Comparison of ENCODE assay signal across 12 cellular contexts in genomic region chr17:42521036-42521435, GRCh38. TPM values are rescaled to one million over a fixed set of nuclear protein-coding genes. Genes with fewer than 3 reads are reported as not detected.
DNase-seq lines count a peak whose midpoint lies in the region; ATAC-seq, FAIRE-seq and TF ChIP-seq lines count a peak whose summit lies in the region.
"Had no signal": no experiment of that assay in that cellular context is flagged by ENCODE, and none has a peak within 500 bp of the region (broad histone marks: within the 10 kb centered on the region; RNA-seq: fewer than 3 reads in every experiment).

No MANE protein-coding gene starts in this region.

- H3K27me3 Mint-ChIP-seq in activated CD4-positive, alpha-beta memory T cell treated with anti-CD3 and anti-CD28 coated beads for 36 hours: peaks cover 9% of the 10 kb centered on the region
- H3K27me3 Mint-ChIP-seq in T-helper 17 cell: no peaks in the 10 kb centered on the region

- WGBS in A549 (ENCODE audit: missing lambda C conversion rate): 79% methylated on average over 8 of the region's 8 CpGs
- 14 to 60% methylated on average over 1 to 7 of the region's 8 CpGs for WGBS in gastroesophageal sphincter (ENCODE audit: low coverage in 1 of 2), 2 donors
- WGBS in prostate gland: 68% methylated on average over 8 of the region's 8 CpGs

- no peak overlapping the region for H3K4me3 ChIP-seq in A549
- H3K4me3 ChIP-seq in gastroesophageal sphincter: no peak overlapping the region
- H3K4me3 ChIP-seq in prostate gland: no peak overlapping the region
- H3K4me3 ChIP-seq: BLaER1 treated with 17β-estradiol and CSF1 and Interleukin-3, amounts not matched to agents 10 nM and 100 nM; mucosa of descending colon had no signal

- intact Hi-C loops in prostate gland (cut with DNase I): loop anchor here (2.0 kb wide), 1 partner anchor 62 kb away; the partner anchor contains the start of gene ATP6V0A1
- intact Hi-C loops in activated CD4-positive, alpha-beta memory T cell treated with anti-CD3 and anti-CD28 coated beads for 36 hours (cut with micrococcal nuclease): loop anchor here (5.0 kb wide), 1 partner anchor 199 kb away; no protein-coding TSS in a partner anchor

- no peaks in the 10 kb centered on the region for H3K9me3 Mint-ChIP-seq in activated CD4-positive, alpha-beta memory T cell treated with anti-CD3 and anti-CD28 coated beads for 36 hours

- TF ChIP-seq RAD21 in A549 (conservative IDR thresholded peaks at IDR 0.05 in 1 of 2, IDR thresholded peaks at IDR 0.05 in 1 of 2): no peak

- POLR2A ChIA-PET in A549 (lab: Yijun Ruan, JAX): interaction anchor here (0.9 to 4.5 kb wide), 4 partner anchors 9 to 98 kb away, joined by 3 to 66 read pairs (median 8); partner anchors contain the start of genes CAVIN1, RETREG3 and TUBG1
- POLR2A ChIA-PET in activated CD4-positive, alpha-beta memory T cell treated with anti-CD3 and anti-CD28 coated beads for 36 hours (lab: Charles Lee): no interaction called here

- H3K27me3 ChIP-seq in gastroesophageal sphincter: no peaks in the 10 kb centered on the region
- no peaks in the 10 kb centered on the region for H3K27me3 ChIP-seq in prostate gland (replicated peaks; ENCODE audit: insufficient read depth)
- H3K27me3 ChIP-seq: BLaER1 treated with 17β-estradiol and CSF1 and Interleukin-3, amounts not matched to agents 10 nM and 100 nM had no signal

- no peak overlapping the region for H3K4me3 Mint-ChIP-seq in activated CD4-positive, alpha-beta memory T cell treated with anti-CD3 and anti-CD28 coated beads for 36 hours
- no peak overlapping the region for H3K4me3 Mint-ChIP-seq in T-helper 17 cell

- peak overlapping the region; percentile 95 to 98 for H3K27ac ChIP-seq in A549
- H3K27ac ChIP-seq in gastroesophageal sphincter: peak overlapping the region; percentile 90 to 98 (median 96)
- H3K27ac ChIP-seq in prostate gland: peak overlapping the region; percentile 87 to 93

- H3K4me2 ChIP-seq in A549: peak overlapping the region; percentile 83

- TF ChIP-seq POLR2A in A549 (IDR thresholded peaks at IDR 0.05; ENCODE audit: low read length) (no peak), gastroesophageal sphincter (IDR thresholded peaks at IDR 0.05) (no peak), prostate gland (IDR thresholded peaks at IDR 0.05) (no peak)

- DNase-seq in A549 (ENCODE audit: low read depth in 1 of 2, low spot score in 1 of 2): no peak
- DNase-seq in RCC 7860 (ENCODE audit: low spot score): peak; percentile 64
- DNase-seq in prostate gland (ENCODE audit: low spot score): no peak
- DNase-seq in ureter (ENCODE audit: low spot score): no peak
- no peak for DNase-seq in activated CD4-positive, alpha-beta memory T cell treated with anti-CD3 and anti-CD28 coated beads for 36 hours
- no peak for DNase-seq in T-helper 17 cell
- DNase-seq in D341Med (ENCODE audit: low spot score): no peak
- DNase-seq: NCI-H187 treated with DMSO at 0.1 percent for 48 hours, T-helper 1 cell had no signal

- TF ChIP-seq CTCF in A549 (IDR thresholded peaks at IDR 0.05): no peak
- TF ChIP-seq CTCF in gastroesophageal sphincter (IDR thresholded peaks at IDR 0.05): no peak
- TF ChIP-seq CTCF in prostate gland (IDR thresholded peaks at IDR 0.05): no peak

- peaks cover 0 to 10% of the 10 kb centered on the region in 2 donors for H3K36me3 ChIP-seq in gastroesophageal sphincter
- no peaks in the 10 kb centered on the region for H3K36me3 ChIP-seq in prostate gland

- H3K4me1 ChIP-seq in A549 (peaks cover 63% of the 10 kb centered on the region), gastroesophageal sphincter (peaks cover 48 to 99% (median 72%) of the 10 kb centered on the region in 3 donors), prostate gland (replicated peaks) (peaks cover 8% of the 10 kb centered on the region)

- TF ChIP-seq EP300 in A549 (IDR thresholded peaks at IDR 0.05) (no peak), gastroesophageal sphincter (IDR thresholded peaks at IDR 0.05) (no peak)

- H3K9me3 ChIP-seq in A549 (no peaks in the 10 kb centered on the region), gastroesophageal sphincter (no peaks in the 10 kb centered on the region), prostate gland (no peaks in the 10 kb centered on the region), T-helper 17 cell (ENCODE audit: control insufficient read depth, low read length, poor library complexity, severe bottlenecking) (no peaks in the 10 kb centered on the region)
- H3K9me3 ChIP-seq: BLaER1 treated with 17β-estradiol and CSF1 and Interleukin-3, amounts not matched to agents 10 nM and 100 nM; mucosa of descending colon had no signal

- ATAC-seq in A549: no peak
- no peak for ATAC-seq in gastroesophageal sphincter
- no peak for ATAC-seq in T-helper 17 cell
- ATAC-seq: mucosa of descending colon had no signal

- no peak overlapping the region for H3K27ac Mint-ChIP-seq in activated CD4-positive, alpha-beta memory T cell treated with anti-CD3 and anti-CD28 coated beads for 36 hours
- no peak overlapping the region for H3K27ac Mint-ChIP-seq in T-helper 17 cell

- peaks cover 10% of the 10 kb centered on the region for H3K36me3 Mint-ChIP-seq in activated CD4-positive, alpha-beta memory T cell treated with anti-CD3 and anti-CD28 coated beads for 36 hours
- H3K36me3 Mint-ChIP-seq in T-helper 17 cell (ENCODE audit: low read depth): peaks cover 3% of the 10 kb centered on the region

- H3K4me1 Mint-ChIP-seq in activated CD4-positive, alpha-beta memory T cell treated with anti-CD3 and anti-CD28 coated beads for 36 hours (ENCODE audit: low read depth): peaks cover 15% of the 10 kb centered on the region
- H3K4me1 Mint-ChIP-seq in T-helper 17 cell: peaks cover 6% of the 10 kb centered on the region

- CTCF ChIA-PET in A549 (lab: Yijun Ruan, JAX): interaction anchor here (0.6 to 17.8 kb wide), 18 partner anchors 6 to 497 kb away, joined by 3 to 364 read pairs (median 10); partner anchors contain the start of genes CAVIN1, NAGLU and STAT3
- CTCF ChIA-PET in activated CD4-positive, alpha-beta memory T cell treated with anti-CD3 and anti-CD28 coated beads for 36 hours (lab: Charles Lee): interaction anchor here (0.7 to 2.9 kb wide), 7 partner anchors 10 to 209 kb away, joined by 3 to 11 read pairs (median 4); no protein-coding TSS in a partner anchor

- no peak for FAIRE-seq in A549 (lab: Jason Lieb, UNC)
- FAIRE-seq in RCC 7860 (lab: Jason Lieb, UNC): no peak

RNA-seq across cellular contexts. Expression of gene NAGLU, which starts 15.0 kb away (rescaled TPM):
- polyA plus RNA-seq in A549 (2011; rRNA removed) (17.8 and 18.0 TPM in 2 replicates), A549 (2017; fragmentation: RNase III; extraction: RNeasy Plus Mini Kit Qiagen cat#74134 plus additional on column Dnase treatment) (28.2 to 34.5 TPM (median 34.0 TPM) in 3 replicates)
- polyA plus RNA-seq in A549 (2012; cell fraction: cytosol; rRNA removed): 33.3 and 49.9 TPM in 2 replicates
- 125 and 164 TPM in 2 replicates for polyA plus RNA-seq in A549 (2012; cell fraction: nucleus; rRNA removed)
- polyA minus RNA-seq in A549 (2011; rRNA and poly(A)+ RNA removed): 22.4 and 34.9 TPM in 2 replicates
- total RNA-seq in gastroesophageal sphincter (10 to 100 TPM; 31.9 to 46.9 (median 35.7) TPM), prostate gland (100 to 1,000 TPM in 1 of 2 donors, 10 to 100 TPM in 1; 81.5 to 123 TPM), ureter (33.1 TPM), T-helper 17 cell (10 to 100 TPM; 12.5 to 13.2 TPM)
- 10 to 100 TPM; 12.2 to 13.9 TPM for total RNA-seq in activated CD4-positive, alpha-beta memory T cell treated with anti-CD3 and anti-CD28 coated beads for 36 hours

RNA-seq across cellular contexts. Expression of gene HSD17B1, which starts 31.7 kb away (rescaled TPM):
- polyA plus RNA-seq in A549 (2011; rRNA removed) (0.40 and 0.49 TPM in 2 replicates), A549 (2017; fragmentation: RNase III; extraction: RNeasy Plus Mini Kit Qiagen cat#74134 plus additional on column Dnase treatment) (1.2 to 1.9 TPM (median 1.5 TPM) in 3 replicates)
- 1.3 and 1.4 TPM in 2 replicates for polyA plus RNA-seq in A549 (2012; cell fraction: cytosol; rRNA removed)
- polyA plus RNA-seq in A549 (2012; cell fraction: nucleus; rRNA removed): 3.4 and 4.8 TPM in 2 replicates
- 0.24 and 0.29 TPM in 2 replicates for polyA minus RNA-seq in A549 (2011; rRNA and poly(A)+ RNA removed)
- total RNA-seq in gastroesophageal sphincter (1 to 10 TPM in 1 of 4 donors, under 1 TPM in 3; 0.39 to 1.4 (median 0.69) TPM), prostate gland (10 to 100 TPM in 1 of 2 donors, 1 to 10 TPM in 1; 4.1 to 16.2 TPM), ureter (3.6 TPM), T-helper 17 cell (1 to 10 TPM in 1 of 2 donors, under 1 TPM in 1; 0.90 to 1.2 TPM)
- under 1 TPM; 0.44 to 0.52 TPM for total RNA-seq in activated CD4-positive, alpha-beta memory T cell treated with anti-CD3 and anti-CD28 coated beads for 36 hours

RNA-seq across cellular contexts. Expression of gene COASY, which starts 40.9 kb away (rescaled TPM):
- polyA plus RNA-seq in A549 (2011; rRNA removed): 65.4 and 77.5 TPM in 2 replicates
- 116 and 139 TPM in 2 replicates for polyA plus RNA-seq in A549 (2012; cell fraction: cytosol; rRNA removed)
- polyA plus RNA-seq in A549 (2012; cell fraction: nucleus; rRNA removed): 273 and 349 TPM in 2 replicates
- 103 to 113 TPM (median 112 TPM) in 3 replicates for polyA plus RNA-seq in A549 (2017; fragmentation: RNase III; extraction: RNeasy Plus Mini Kit Qiagen cat#74134 plus additional on column Dnase treatment)
- 86.3 and 94.3 TPM in 2 replicates for polyA minus RNA-seq in A549 (2011; rRNA and poly(A)+ RNA removed)
- 10 to 100 TPM; 16.8 to 25.8 (median 19.9) TPM for total RNA-seq in gastroesophageal sphincter
- 10 to 100 TPM; 52.6 to 80.5 TPM for total RNA-seq in prostate gland
- total RNA-seq in ureter: 77.0 TPM
- total RNA-seq in activated CD4-positive, alpha-beta memory T cell treated with anti-CD3 and anti-CD28 coated beads for 36 hours: 100 to 1,000 TPM in 1 of 2 experiments, 10 to 100 TPM in 1; 92.8 to 103 TPM
- 10 to 100 TPM; 39.1 to 49.4 TPM for total RNA-seq in T-helper 17 cell

RNA-seq across cellular contexts. Expression of gene MLX, which starts 45.9 kb away (rescaled TPM):
- polyA plus RNA-seq in A549 (2011; rRNA removed) (48.0 and 48.6 TPM in 2 replicates), A549 (2017; fragmentation: RNase III; extraction: RNeasy Plus Mini Kit Qiagen cat#74134 plus additional on column Dnase treatment) (46.3 to 48.1 TPM (median 47.0 TPM) in 3 replicates)
- 34.8 and 40.4 TPM in 2 replicates for polyA plus RNA-seq in A549 (2012; cell fraction: cytosol; rRNA removed)
- polyA plus RNA-seq in A549 (2012; cell fraction: nucleus; rRNA removed): 39.8 and 41.7 TPM in 2 replicates
- polyA minus RNA-seq in A549 (2011; rRNA and poly(A)+ RNA removed): 49.3 and 59.8 TPM in 2 replicates
- total RNA-seq in gastroesophageal sphincter (10 to 100 TPM; 24.4 to 33.9 (median 26.0) TPM), prostate gland (10 to 100 TPM; 28.1 to 52.3 TPM), ureter (53.8 TPM), T-helper 17 cell (10 to 100 TPM; 33.1 to 36.1 TPM)
- 10 to 100 TPM; 38.4 to 39.7 TPM for total RNA-seq in activated CD4-positive, alpha-beta memory T cell treated with anti-CD3 and anti-CD28 coated beads for 36 hours

RNA-seq across cellular contexts. Expression of gene PSMC3IP, which starts 56.5 kb away (rescaled TPM):
- polyA plus RNA-seq in A549 (2011; rRNA removed) (17.8 and 26.1 TPM in 2 replicates), A549 (2017; fragmentation: RNase III; extraction: RNeasy Plus Mini Kit Qiagen cat#74134 plus additional on column Dnase treatment) (37.3 to 40.7 TPM (median 37.9 TPM) in 3 replicates)
- 26.0 and 33.5 TPM in 2 replicates for polyA plus RNA-seq in A549 (2012; cell fraction: cytosol; rRNA removed)
- 25.9 and 35.2 TPM in 2 replicates for polyA plus RNA-seq in A549 (2012; cell fraction: nucleus; rRNA removed)
- polyA minus RNA-seq in A549 (2011; rRNA and poly(A)+ RNA removed): 8.3 and 9.2 TPM in 2 replicates
- total RNA-seq in gastroesophageal sphincter (1 to 10 TPM; 4.0 to 6.8 (median 4.8) TPM), prostate gland (10 to 100 TPM in 1 of 2 donors, 1 to 10 TPM in 1; 2.9 to 11.2 TPM), ureter (4.3 TPM), T-helper 17 cell (1 to 10 TPM; 2.4 to 2.6 TPM)
- 10 to 100 TPM; 26.4 to 29.4 TPM for total RNA-seq in activated CD4-positive, alpha-beta memory T cell treated with anti-CD3 and anti-CD28 coated beads for 36 hours
